Comparison of ENCODE assay signal across 1 cellular context in the genomic region with DNA sequence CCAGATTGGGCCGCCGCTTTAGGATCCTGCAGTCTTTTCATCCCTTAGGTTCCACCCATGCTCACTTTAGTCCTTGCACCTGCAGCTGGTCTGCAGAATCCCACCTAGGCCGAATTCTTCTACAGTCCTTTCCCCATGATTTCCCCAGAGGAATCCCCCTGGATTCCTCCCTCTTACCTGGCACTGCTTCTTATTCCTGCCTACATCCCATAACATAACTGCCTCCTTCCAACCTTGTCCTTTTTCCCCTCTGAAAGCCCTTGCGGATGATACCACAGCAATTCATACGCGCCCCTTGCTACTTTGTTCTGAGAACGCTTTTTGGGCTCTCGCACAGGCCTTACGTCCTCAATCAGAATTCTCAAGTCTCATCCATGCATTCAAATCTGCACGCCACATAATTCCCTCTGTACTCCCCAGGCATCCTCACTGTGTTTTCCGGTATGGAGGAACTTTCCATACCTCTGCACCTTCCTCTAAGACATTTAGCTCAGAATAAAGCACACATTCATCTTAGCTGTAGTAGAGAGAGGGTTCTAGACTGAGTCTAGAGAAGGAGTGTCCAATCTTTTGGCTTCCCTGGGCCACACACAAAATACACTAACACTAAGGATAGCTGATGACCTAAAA.
TF ChIP-seq lines count a peak whose summit lies in the region.

No MANE protein-coding gene starts in this region.

TF ChIP-seq in H1, 55 proteins besides CTCF, POLR2A, EP300 and RAD21 (continued from another document):
- no peak for TF ChIP-seq TAF7 (optimal IDR thresholded peaks at IDR 0.05; ENCODE audit: borderline replicate concordance, low read depth, low read length)
- TF ChIP-seq BCL11A (IDR thresholded peaks at IDR 0.05; ENCODE audit: low read depth in 2 of 2, low read length in 2 of 2): no peak
